Comparison of ENCODE assay signal across 16 cellular contexts in the genomic region with DNA sequence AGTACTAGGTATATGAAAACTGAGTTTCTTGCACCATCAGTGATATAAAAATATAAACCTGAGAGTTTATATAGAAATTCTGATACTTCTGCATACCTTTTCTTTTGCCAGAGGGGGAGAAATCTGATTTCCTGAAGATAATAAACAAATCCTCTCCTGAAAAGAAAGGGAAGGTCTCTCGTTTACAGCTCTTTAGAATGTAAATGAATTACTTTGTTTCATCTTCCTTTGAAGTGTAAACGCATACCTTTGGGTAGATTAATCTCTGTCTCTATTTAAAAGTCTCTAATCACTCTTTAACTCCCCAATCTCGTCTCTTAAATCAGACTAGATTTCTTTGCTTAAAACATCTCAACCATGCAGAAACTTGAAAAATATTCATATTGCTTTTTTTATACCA.
"Had no signal": no experiment of that assay in that cellular context is flagged by ENCODE, and none has a peak within 500 bp of the region (broad histone marks: within the 10 kb centered on the region; RNA-seq: fewer than 3 reads in every experiment).

No MANE protein-coding gene starts in this region.

- H3K9me3 Mint-ChIP-seq: natural killer cell had no signal

- H3K27ac ChIP-seq: heart left ventricle, pancreas, stomach had no signal

- H3K4me3 Mint-ChIP-seq: natural killer cell had no signal

- H3K4me3 ChIP-seq: heart left ventricle, pancreas, stomach had no signal

- H3K4me1 ChIP-seq: heart left ventricle, pancreas, stomach had no signal

- H3K9me3 ChIP-seq: heart left ventricle, pancreas, stomach had no signal

- H3K36me3 ChIP-seq: heart left ventricle, pancreas, stomach had no signal

- DNase-seq: effector memory CD4-positive, alpha-beta T cell; heart left ventricle; hypothalamus; kidney glomerular epithelial cell; mammary epithelial cell; natural killer cell; occipital lobe; pancreas; right cardiac atrium; small intestine; stimulated activated CD4-positive, alpha-beta T cell treated with anti-CD3 and anti-CD28 coated beads, Interleukin-12 subunit alpha, Interleukin-12 subunit beta, amount 100 ng/mL, for 4 hours; stimulated activated naive CD4-positive, alpha-beta T cell; stomach; substantia nigra; trophoblast cell had no signal

- H3K36me3 Mint-ChIP-seq: natural killer cell had no signal

- FAIRE-seq: small intestine had no signal

- H3K27me3 Mint-ChIP-seq: progenitor cell of endocrine pancreas had no signal

- H3K27me3 ChIP-seq: heart left ventricle, stomach had no signal

- H3K27ac Mint-ChIP-seq: natural killer cell, progenitor cell of endocrine pancreas had no signal
